Comparison of ENCODE assay signal across 22 cellular contexts in genomic region chr10:14949291-14949690, GRCh38. TPM values are rescaled to one million over a fixed set of nuclear protein-coding genes. Genes with fewer than 3 reads are reported as not detected.
"Had no signal": no experiment of that assay in that cellular context is flagged by ENCODE, and none has a peak within 500 bp of the region (broad histone marks: within the 10 kb centered on the region; RNA-seq: fewer than 3 reads in every experiment).

No MANE protein-coding gene starts in this region.

- H3K27me3 ChIP-seq: breast epithelium, hepatocyte, left lung, neural progenitor cell, stomach, uterus had no signal

- H3K9me3 ChIP-seq: breast epithelium, left lung, stomach, uterus had no signal

- H3K4me3 Mint-ChIP-seq: activated naive CD8-positive, alpha-beta T cell treated with anti-CD3 and anti-CD28 coated beads for 36 hours; activated T-cell treated with anti-CD3 and anti-CD28 coated beads, Interleukin-2, amount 50 U/mL, for 4 hours; neural progenitor cell; WTC11 had no signal

- DNase-seq: activated CD4-positive, alpha-beta T cell treated with anti-CD3 and anti-CD28 coated beads, Interleukin-2, amount 50 U/mL, for 1 hour; activated gamma-delta T cell; activated naive CD8-positive, alpha-beta T cell treated with anti-CD3 and anti-CD28 coated beads for 36 hours; activated T-cell treated with anti-CD3 and anti-CD28 coated beads, Interleukin-2, amount 50 U/mL, for 4 hours; aorta; kidney; left lung; mammary epithelial cell; stimulated activated CD4-positive, alpha-beta T cell treated with anti-CD3 and anti-CD28 coated beads, Interleukin-12 subunit alpha, Interleukin-12 subunit beta, amount 100 ng/mL, for 4 hours; stimulated activated CD4-positive, alpha-beta T cell treated with anti-CD3 and anti-CD28 coated beads, Interleukin-2, amount 100 ng/mL, for 24 hours; stomach; uterus had no signal

- H3K27ac ChIP-seq: breast epithelium, hepatocyte, left lung, neural progenitor cell, stomach, uterus had no signal

- H3K9me3 Mint-ChIP-seq: activated naive CD8-positive, alpha-beta T cell treated with anti-CD3 and anti-CD28 coated beads for 36 hours; activated T-cell treated with anti-CD3 and anti-CD28 coated beads, Interleukin-2, amount 50 U/mL, for 4 hours; neural progenitor cell; WTC11 had no signal

- FAIRE-seq: kidney, TTC549 had no signal

- ATAC-seq: activated T-cell treated with anti-CD3 and anti-CD28 coated beads, Interleukin-2, amount 50 U/mL, for 4 hours; left lung; SK-N-SH treated with all-trans-retinoic acid at 6 μM for 48 hours; WTC11 had no signal

- H3K27ac Mint-ChIP-seq: activated naive CD8-positive, alpha-beta T cell treated with anti-CD3 and anti-CD28 coated beads for 36 hours; neural progenitor cell; WTC11 had no signal

- H2AFZ ChIP-seq: hepatocyte, neural progenitor cell had no signal

- H3K27me3 Mint-ChIP-seq: activated naive CD8-positive, alpha-beta T cell treated with anti-CD3 and anti-CD28 coated beads for 36 hours had no signal

- H3K9ac ChIP-seq: neural progenitor cell had no signal

- H3K4me2 ChIP-seq: hepatocyte, neural progenitor cell had no signal

- H3K4me1 ChIP-seq: breast epithelium had no signal

- H3K4me3 ChIP-seq: breast epithelium, hepatocyte, left lung, neural progenitor cell, stomach, uterus had no signal

- H3K36me3 ChIP-seq: breast epithelium, neural progenitor cell, uterus had no signal

RNA-seq across cellular contexts. Expression of gene MEIG1, which starts 9.9 kb away (rescaled TPM):
- total RNA-seq: activated T-cell treated with anti-CD3 and anti-CD28 coated beads, Interleukin-2, amount 50 U/mL, for 4 hours; aorta; breast epithelium; chondrocyte; dermis microvascular lymphatic vessel endothelial cell; epithelial cell of proximal tubule; hepatocyte; kidney; left lung; stomach; T-helper 1 cell treated with Interleukin-12 subunit alpha and Interleukin-12 subunit beta and Interleukin-4 antibody, amounts not matched to agents 30 ng/mL and 1 ng/mL, for 36 hours; uterus; WTC11 had no signal
- polyA plus RNA-seq: aorta, mammary epithelial cell had no signal
